Comparison of ENCODE assay signal across 23 cellular contexts in genomic region chr12:47591387-47591786, GRCh38.
DNase-seq lines count a peak whose midpoint lies in the region; ATAC-seq and TF ChIP-seq lines count a peak whose summit lies in the region.
"Had no signal": no experiment of that assay in that cellular context is flagged by ENCODE, and none has a peak within 500 bp of the region (broad histone marks: within the 10 kb centered on the region; RNA-seq: fewer than 3 reads in every experiment).

No MANE protein-coding gene starts in this region.

- H3K4me1 Mint-ChIP-seq in chondrocyte (ENCODE audit: low read depth) (peaks cover 12% of the 10 kb centered on the region), natural killer cell (no peaks in the 10 kb centered on the region)

- POLR2A ChIA-PET in OCI-LY7 (lab: Charles Lee), result no interaction called here

- no peak overlapping the region for H3K4me3 Mint-ChIP-seq in chondrocyte (ENCODE audit: unreplicated experiment)
- H3K4me3 Mint-ChIP-seq in natural killer cell, result no peak overlapping the region
- H3K4me3 Mint-ChIP-seq: H9 had no signal

- CTCF ChIA-PET in OCI-LY7 (lab: Charles Lee; ENCODE audit: unreplicated experiment), result no interaction called here

- H2AFZ ChIP-seq in OCI-LY7 (ENCODE audit: low read length), result no peak overlapping the region

- no TSS peak for BruUV-seq in OCI-LY7 (replicated peaks; lab: Mats Ljungman, UMichigan)

- H3K36me3 ChIP-seq in OCI-LY7 (ENCODE audit: insufficient read depth, low read length), result no peaks in the 10 kb centered on the region
- H3K36me3 ChIP-seq: BE2C, prostate gland, SJSA1, stomach had no signal

- H3K4me1 ChIP-seq in right cardiac atrium (ENCODE audit: control insufficient read depth, insufficient read depth, low read length) (peaks cover 3% of the 10 kb centered on the region), OCI-LY7 (ENCODE audit: insufficient read depth, low read length, poor library complexity, severe bottlenecking) (no peaks in the 10 kb centered on the region), foreskin keratinocyte (no peaks in the 10 kb centered on the region)
- H3K4me1 ChIP-seq: BE2C, prostate gland, SJSA1 had no signal

- no peak overlapping the region for H3K4me2 ChIP-seq in OCI-LY7 (ENCODE audit: low read length)

- H3K27me3 Mint-ChIP-seq in chondrocyte (ENCODE audit: low read depth) (no peaks in the 10 kb centered on the region), natural killer cell (ENCODE audit: low read depth in 2 of 2) (peaks cover 6 to 10% of the 10 kb centered on the region in 2 donors)

- H3K9me3 Mint-ChIP-seq in chondrocyte (ENCODE audit: low read depth), result no peaks in the 10 kb centered on the region
- H3K9me3 Mint-ChIP-seq in natural killer cell, result no peaks in the 10 kb centered on the region
- H3K9me3 Mint-ChIP-seq: H9 had no signal

- WGBS in right cardiac atrium, result 23% methylated on average over 3 of the region's 3 CpGs

- no peaks in the 10 kb centered on the region for H3K9me3 ChIP-seq in right cardiac atrium (ENCODE audit: control insufficient read depth, low read length)
- H3K9me3 ChIP-seq in OCI-LY7 (ENCODE audit: low read length), result no peaks in the 10 kb centered on the region
- H3K9me3 ChIP-seq: BE2C, prostate gland, SJSA1, stomach had no signal

- intact Hi-C loops in right cardiac atrium (cut with DNase I) (no loop called here), sciatic nerve (cut with DNase I) (no loop called here), OCI-LY7 (cut with micrococcal nuclease; ENCODE audit: unreplicated experiment) (no loop called here), natural killer cell (cut with micrococcal nuclease) (no loop called here)

- no peaks in the 10 kb centered on the region for H3K36me3 Mint-ChIP-seq in chondrocyte (ENCODE audit: low read depth)
- H3K36me3 Mint-ChIP-seq in natural killer cell, result no peaks in the 10 kb centered on the region

- no peak overlapping the region for H3K27ac ChIP-seq in right cardiac atrium (ENCODE audit: low read length)
- no peak overlapping the region for H3K27ac ChIP-seq in OCI-LY7 (ENCODE audit: low read depth, low read length, poor library complexity, severe bottlenecking)
- H3K27ac ChIP-seq in foreskin keratinocyte, result no peak overlapping the region
- H3K27ac ChIP-seq: epithelial cell of prostate, prostate gland, SJSA1, stomach had no signal

- H3K4me3 ChIP-seq in astrocyte of the spinal cord (ENCODE audit: low read depth, low read length) (no peak overlapping the region), right cardiac atrium (ENCODE audit: low read length) (no peak overlapping the region), OCI-LY7 (ENCODE audit: low read depth, low read length, poor library complexity, severe bottlenecking) (no peak overlapping the region)
- H3K4me3 ChIP-seq: coronary artery, prostate gland, SJSA1, stomach had no signal

- TF ChIP-seq CTCF in astrocyte of the spinal cord (IDR thresholded peaks at IDR 0.05; ENCODE audit: low read depth, low read length), result no peak
- TF ChIP-seq CTCF in chondrocyte (IDR thresholded peaks at IDR 0.05), result no peak
- TF ChIP-seq CTCF in OCI-LY7 (conservative IDR thresholded peaks at IDR 0.05; ENCODE audit: low read length), result no peak
- no peak for TF ChIP-seq CTCF in natural killer cell (IDR thresholded peaks at IDR 0.05)
- TF ChIP-seq CTCF in foreskin keratinocyte (conservative IDR thresholded peaks at IDR 0.05), result no peak

- DNase-seq in GM03348 (ENCODE audit: low spot score) (peak; percentile 54), astrocyte of the spinal cord (ENCODE audit: low read depth, low spot score) (peak; percentile 12), right cardiac atrium (no peak), sciatic nerve (ENCODE audit: low spot score) (no peak), chondrocyte (ENCODE audit: low spot score) (no peak), OCI-LY7 (ENCODE audit: low spot score) (no peak), natural killer cell (no peak), foreskin keratinocyte (no peak)
- DNase-seq: activated effector memory CD4-positive, alpha-beta T cell treated with anti-CD3 and anti-CD28 coated beads, Interleukin-2, amount 50 U/mL, for 16 hours; amniotic stem cell; BE2C; Calu3; H9; MM.1S; NCI-H1930; NCI-H510A; OCI-M1; stomach; T1000 had no signal

- no peaks in the 10 kb centered on the region for H4K20me1 ChIP-seq in OCI-LY7 (ENCODE audit: insufficient read depth, low read length)

- H3K79me2 ChIP-seq in OCI-LY7 (ENCODE audit: insufficient read depth, low read depth, low read length), result no peaks in the 10 kb centered on the region

- no peak overlapping the region for H3K27ac Mint-ChIP-seq in chondrocyte (ENCODE audit: unreplicated experiment)
- H3K27ac Mint-ChIP-seq in natural killer cell, result no peak overlapping the region

- peak; percentile 48 to 57 for ATAC-seq in right cardiac atrium
- peak; percentile 36 for ATAC-seq in sciatic nerve
- no peak for ATAC-seq in natural killer cell
- no peak for ATAC-seq in foreskin keratinocyte

- H3K9me2 ChIP-seq in OCI-LY7 (ENCODE audit: insufficient read depth, low read length), result no peaks in the 10 kb centered on the region

- no peaks in the 10 kb centered on the region for H3K27me3 ChIP-seq in right cardiac atrium (ENCODE audit: control insufficient read depth, insufficient read depth)
- H3K27me3 ChIP-seq in foreskin keratinocyte, result peaks cover 14% of the 10 kb centered on the region
- H3K27me3 ChIP-seq: BE2C, SJSA1, stomach had no signal

- in situ Hi-C loops in astrocyte of the spinal cord (cut with HindIII; ENCODE audit: low sequenced_read_pairs), result no loop called here

Comparison
In these comparisons a context has a peak if more than half of its experiments do, and no peak if none do; other contexts are left out.
1. DNase-seq: peak in GM03348 (single experiment) and astrocyte of the spinal cord (single experiment); none in right cardiac atrium (0 of 3), sciatic nerve (single experiment), chondrocyte (single experiment), OCI-LY7 (single experiment), natural killer cell (single experiment) and foreskin keratinocyte (0 of 2).
2. ATAC-seq: peak in right cardiac atrium (2 of 2) and sciatic nerve (single experiment); none in natural killer cell (0 of 3) and foreskin keratinocyte (single experiment).